Comparison of ENCODE assay signal across 22 cellular contexts in the genomic region with DNA sequence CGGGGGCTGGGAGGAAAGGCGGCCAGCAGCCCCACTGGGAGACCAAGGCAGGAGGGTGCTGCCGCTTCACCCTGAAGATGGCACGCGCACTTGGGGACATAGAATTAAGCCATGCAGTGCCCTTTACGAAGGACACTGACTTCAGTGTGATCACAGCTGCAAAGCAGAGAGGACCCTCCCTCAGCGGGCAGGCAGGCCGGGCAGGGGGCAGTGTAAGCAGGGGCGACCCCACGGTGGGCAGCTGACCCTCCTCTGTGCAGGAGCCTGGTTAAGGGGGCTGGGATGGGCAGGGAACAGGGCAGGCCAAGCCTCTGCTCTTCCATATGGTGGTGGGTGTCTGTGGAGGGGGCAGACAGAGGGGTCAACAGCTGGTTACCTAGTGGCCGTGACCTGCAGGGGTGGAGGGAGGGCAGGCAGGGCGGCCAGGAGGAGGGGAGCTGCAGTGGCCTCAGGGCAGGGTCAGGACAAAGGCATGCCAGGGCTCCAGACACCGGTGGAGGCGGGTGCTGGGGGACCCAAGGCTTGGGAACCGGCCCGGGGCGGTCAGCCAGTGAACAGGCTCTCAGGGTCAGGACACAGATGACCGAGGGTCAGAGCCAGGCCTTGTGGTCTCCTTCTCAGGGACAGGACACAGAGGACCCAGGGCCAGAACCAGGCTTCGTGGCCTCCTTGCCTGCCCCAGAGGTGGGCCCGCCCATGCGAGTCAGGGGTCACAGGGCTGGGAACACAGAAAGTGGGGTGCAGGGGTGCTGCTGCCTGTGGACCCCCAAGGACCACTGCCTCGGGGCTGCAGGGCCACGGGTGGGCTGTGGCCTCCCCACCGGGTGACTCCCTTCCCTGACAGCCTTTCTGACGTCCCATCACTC. TPM values are rescaled to one million over a fixed set of nuclear protein-coding genes. Genes with fewer than 3 reads are reported as not detected.
A peak's percentile ranks its signal among the peaks of the same experiment; 100 is the strongest.
DNase-seq lines count a peak whose midpoint lies in the region; ATAC-seq, FAIRE-seq and TF ChIP-seq lines count a peak whose summit lies in the region.
"Had no signal": no experiment of that assay in that cellular context is flagged by ENCODE, and none has a peak within 500 bp of the region (broad histone marks: within the 10 kb centered on the region; RNA-seq: fewer than 3 reads in every experiment).

No MANE protein-coding gene starts in this region.

- intact Hi-C loops in HepG2 (cut with micrococcal nuclease; ENCODE audit: unreplicated experiment), result loop anchor here (10.0 kb wide), 1 partner anchor 61 kb away; the partner anchor contains the start of gene IRF7

- WGBS in HepG2 (ENCODE audit: low lambda C conversion rate), result 35% methylated on average over 15 of the region's 25 CpGs

- in situ Hi-C loops in HepG2 (cut with HindIII; ENCODE audit: extremely low pct_ligation_motif_present, low pct_unique_long_range_greater_than_20kb), result loop anchor here (10.0 kb wide), 1 partner anchor 71 kb away; the partner anchor contains the start of genes CDHR5 and SCT

- no peak for TF ChIP-seq CTCF in HepG2 (CRISPR knock-in tag; IDR thresholded peaks at IDR 0.05)

- peak overlapping the region; percentile 86 for H3K4me2 ChIP-seq in HepG2 (ENCODE audit: low read depth, low read length)

- no peak for TF ChIP-seq RAD21 in HepG2 (CRISPR knock-in tag; IDR thresholded peaks at IDR 0.05)

- H3K36me3 Mint-ChIP-seq in activated T-cell treated with anti-CD3 and anti-CD28 coated beads, Interleukin-2, amount 50 U/mL, for 4 hours (ENCODE audit: insufficient read depth), result no peaks in the 10 kb centered on the region
- peaks cover 0 to 3% of the 10 kb centered on the region in 2 donors for H3K36me3 Mint-ChIP-seq in stimulated activated naive B cell treated with anti-CD40 and anti-IgM and Interleukin-4, amounts not matched to agents 10 μg/mL and 1 μg/mL and 100 μg/mL, for 72 hours
- no peaks in the 10 kb centered on the region for H3K36me3 Mint-ChIP-seq in stimulated activated memory B cell treated with anti-CD40 and anti-IgM and Interleukin-4, amounts not matched to agents 10 μg/mL and 1 μg/mL and 100 μg/mL, for 72 hours

- peaks cover 33% of the 10 kb centered on the region for H3K27me3 ChIP-seq in NT2/D1 (ENCODE audit: insufficient read depth, insufficient read length)
- peaks cover 11 to 27% of the 10 kb centered on the region in 2 experiments for H3K27me3 ChIP-seq in HepG2 (ENCODE audit: control insufficient read depth in 1 of 2, insufficient read depth in 2 of 2, low read length in 2 of 2)

- CTCF ChIA-PET in HepG2 (lab: Yijun Ruan, JAX; ENCODE audit: low intra/inter-chr PET ratio, low total read pairs), result no interaction called here

- H3K9me3 Mint-ChIP-seq in activated T-cell treated with anti-CD3 and anti-CD28 coated beads, Interleukin-2, amount 50 U/mL, for 4 hours, result no peaks in the 10 kb centered on the region
- no peaks in the 10 kb centered on the region for H3K9me3 Mint-ChIP-seq in stimulated activated naive B cell treated with anti-CD40 and anti-IgM and Interleukin-4, amounts not matched to agents 10 μg/mL and 1 μg/mL and 100 μg/mL, for 72 hours
- H3K9me3 Mint-ChIP-seq in stimulated activated memory B cell treated with anti-CD40 and anti-IgM and Interleukin-4, amounts not matched to agents 10 μg/mL and 1 μg/mL and 100 μg/mL, for 72 hours, result no peaks in the 10 kb centered on the region
- H3K9me3 Mint-ChIP-seq: HFFc6 had no signal

- no peak overlapping the region for H3K4me3 ChIP-seq in NT2/D1 (ENCODE audit: insufficient read length, low read depth)
- H3K4me3 ChIP-seq in HepG2 (replicated peaks in 1 of 3; ENCODE audit: insufficient read depth in 1 of 3, low read depth in 2 of 3, low read length in 3 of 3), result peak overlapping the region in 1 of 3 experiments; percentile 71; a peak in 1 of 6 replicates
- H3K4me3 ChIP-seq: SK-N-MC had no signal

- POLR2A ChIA-PET in HepG2 (lab: Yijun Ruan, JAX), result interaction anchor here (0.6 to 1.4 kb wide), 4 partner anchors 9 to 34 kb away, joined by 3 to 5 read pairs (median 4); partner anchors contain the start of gene HRAS

- no peak for TF ChIP-seq EP300 in HepG2 (IDR thresholded peaks at IDR 0.05; ENCODE audit: low read depth in 2 of 2, low read length in 2 of 2)
- TF ChIP-seq EP300 in HepG2 (CRISPR knock-in tag; IDR thresholded peaks at IDR 0.05; ENCODE audit: borderline replicate concordance), result no peak

- H3K9me3 ChIP-seq in NT2/D1 (ENCODE audit: insufficient read depth, low read length) (no peaks in the 10 kb centered on the region), HepG2 (ENCODE audit: low read length) (no peaks in the 10 kb centered on the region)

- TF ChIP-seq POLR2A in HepG2 (IDR thresholded peaks at IDR 0.05; ENCODE audit: insufficient read depth in 1 of 2, low read depth in 2 of 2, low read length in 2 of 2), result no peak

- H3K27ac ChIP-seq in HepG2 (ENCODE audit: extremely low read length, insufficient read depth, low read length), result no peak overlapping the region
- H3K27ac ChIP-seq: HL-60, KMS-11, SK-N-MC had no signal

- peak overlapping the region; percentile 37 for H3K27ac Mint-ChIP-seq in stimulated activated naive B cell treated with anti-CD40 and anti-IgM and Interleukin-4, amounts not matched to agents 10 μg/mL and 1 μg/mL and 100 μg/mL, for 72 hours
- no peak overlapping the region for H3K27ac Mint-ChIP-seq in stimulated activated memory B cell treated with anti-CD40 and anti-IgM and Interleukin-4, amounts not matched to agents 10 μg/mL and 1 μg/mL and 100 μg/mL, for 72 hours
- H3K27ac Mint-ChIP-seq: CD14-positive monocyte, HFFc6 had no signal

- no peaks in the 10 kb centered on the region for H3K79me2 ChIP-seq in HepG2 (ENCODE audit: insufficient read depth, low read length)

- peak overlapping the region; percentile 43 for H3K4me3 Mint-ChIP-seq in activated T-cell treated with anti-CD3 and anti-CD28 coated beads, Interleukin-2, amount 50 U/mL, for 4 hours
- H3K4me3 Mint-ChIP-seq in stimulated activated naive B cell treated with anti-CD40 and anti-IgM and Interleukin-4, amounts not matched to agents 10 μg/mL and 1 μg/mL and 100 μg/mL, for 72 hours, result no peak overlapping the region
- H3K4me3 Mint-ChIP-seq in stimulated activated memory B cell treated with anti-CD40 and anti-IgM and Interleukin-4, amounts not matched to agents 10 μg/mL and 1 μg/mL and 100 μg/mL, for 72 hours, result no peak overlapping the region
- H3K4me3 Mint-ChIP-seq: HFFc6 had no signal

- no TSS peak for BruUV-seq in HepG2 (replicated peaks; lab: Mats Ljungman, UMichigan)

- no peak for ATAC-seq in activated T-cell treated with anti-CD3 and anti-CD28 coated beads, Interleukin-2, amount 50 U/mL, for 4 hours
- peak; percentile 3 for ATAC-seq in HepG2
- no peak for ATAC-seq in stimulated activated naive B cell treated with anti-CD40 and anti-IgM and Interleukin-4, amounts not matched to agents 10 μg/mL and 1 μg/mL and 100 μg/mL, for 72 hours (replicated peaks)
- no peak for ATAC-seq in stimulated activated memory B cell treated with anti-CD40 and anti-IgM and Interleukin-4, amounts not matched to agents 10 μg/mL and 1 μg/mL and 100 μg/mL, for 72 hours
- no peak for ATAC-seq in HG03095 (IDR thresholded peaks at IDR 0.05; ENCODE audit: unreplicated experiment)

- no peak for DNase-seq in activated T-cell treated with anti-CD3 and anti-CD28 coated beads, Interleukin-2, amount 50 U/mL, for 4 hours
- no peak for DNase-seq in activated T-cell treated with anti-CD3 and anti-CD28 coated beads, Interleukin-2, amount 50 U/mL, for 48 hours
- DNase-seq in NT2/D1 (ENCODE audit: low read depth, low spot score), result no peak
- DNase-seq in HepG2 (ENCODE audit: low spot score), result no peak
- DNase-seq in stimulated activated naive B cell treated with anti-CD40 and anti-IgM and Interleukin-4, amounts not matched to agents 10 μg/mL and 1 μg/mL and 100 μg/mL, for 72 hours, result no peak
- no peak for DNase-seq in central memory CD4-positive, alpha-beta T cell
- DNase-seq: 8988T, EL, H7, HFFc6, NCI-H1105, NCI-H2029 treated with DMSO at 0.1 percent for 48 hours, NCI-H226, NCI-H510A treated with DMSO at 0.1 percent for 48 hours, NCI-H748 treated with DMSO at 0.1 percent for 48 hours, SHP77 treated with DMSO at 0.1 percent for 48 hours had no signal

- no peak for FAIRE-seq in HepG2 (lab: Jason Lieb, UNC)

- H3K4me1 ChIP-seq in NT2/D1 (ENCODE audit: insufficient read depth, insufficient read length), result peaks cover 26% of the 10 kb centered on the region
- H3K4me1 ChIP-seq in HepG2 (ENCODE audit: insufficient read depth, low read length), result peaks cover 70% of the 10 kb centered on the region

- H3K36me3 ChIP-seq in NT2/D1 (ENCODE audit: insufficient read depth, insufficient read length, low read length) (no peaks in the 10 kb centered on the region), HepG2 (replicated peaks in 1 of 2; ENCODE audit: control insufficient read depth in 1 of 2, insufficient read depth in 2 of 2, low read length in 2 of 2) (no peaks in the 10 kb centered on the region)

- H4K20me1 ChIP-seq in HepG2 (ENCODE audit: insufficient read depth, low read length), result no peaks in the 10 kb centered on the region

- H3K27me3 Mint-ChIP-seq in activated T-cell treated with anti-CD3 and anti-CD28 coated beads, Interleukin-2, amount 50 U/mL, for 4 hours (ENCODE audit: low read depth), result no peaks in the 10 kb centered on the region
- H3K27me3 Mint-ChIP-seq in stimulated activated naive B cell treated with anti-CD40 and anti-IgM and Interleukin-4, amounts not matched to agents 10 μg/mL and 1 μg/mL and 100 μg/mL, for 72 hours, result peaks cover 3 to 6% of the 10 kb centered on the region in 2 donors
- no peaks in the 10 kb centered on the region for H3K27me3 Mint-ChIP-seq in stimulated activated memory B cell treated with anti-CD40 and anti-IgM and Interleukin-4, amounts not matched to agents 10 μg/mL and 1 μg/mL and 100 μg/mL, for 72 hours

- H2AFZ ChIP-seq in HepG2 (ENCODE audit: low read length), result no peak overlapping the region

- H3K9ac ChIP-seq in NT2/D1 (ENCODE audit: insufficient read length, low read depth) (peak overlapping the region; percentile 61), HepG2 (ENCODE audit: insufficient read depth, low read depth, low read length) (no peak overlapping the region)
- H3K9ac ChIP-seq: KMS-11 had no signal

- no peaks in the 10 kb centered on the region for H3K4me1 Mint-ChIP-seq in activated T-cell treated with anti-CD3 and anti-CD28 coated beads, Interleukin-2, amount 50 U/mL, for 4 hours (ENCODE audit: low read depth)
- H3K4me1 Mint-ChIP-seq in stimulated activated naive B cell treated with anti-CD40 and anti-IgM and Interleukin-4, amounts not matched to agents 10 μg/mL and 1 μg/mL and 100 μg/mL, for 72 hours, result peaks cover 0 to 12% of the 10 kb centered on the region in 2 donors
- peaks cover 16% of the 10 kb centered on the region for H3K4me1 Mint-ChIP-seq in stimulated activated memory B cell treated with anti-CD40 and anti-IgM and Interleukin-4, amounts not matched to agents 10 μg/mL and 1 μg/mL and 100 μg/mL, for 72 hours

RNA-seq across cellular contexts. Expression of gene LMNTD2, which starts 7.2 kb away (rescaled TPM):
- 1 to 10 TPM in 2 of 3 donors, under 1 TPM in 1; 0.71 to 1.3 (median 1.1) TPM for total RNA-seq in activated T-cell treated with anti-CD3 and anti-CD28 coated beads, Interleukin-2, amount 50 U/mL, for 4 hours
- 0.25 and 1.1 TPM in 2 replicates for total RNA-seq in HepG2 (2016; rRNA removed; fragmentation: Illumina TruSeq; extraction: Trizol)
- total RNA-seq in HepG2 (2016; cell fraction: cytosol; rRNA removed; fragmentation: Illumina TruSeq; extraction: Trizol; ENCODE audit: low read depth), result 0.40 and 0.44 TPM in 2 replicates
- 0.45 and 1.1 TPM in 2 replicates for total RNA-seq in HepG2 (2016; cell fraction: insoluble cytoplasmic fraction; rRNA removed; fragmentation: Illumina TruSeq; extraction: Trizol)
- total RNA-seq in HepG2 (2016; cell fraction: membrane; rRNA removed; fragmentation: Illumina TruSeq; extraction: Trizol), result 0.79 and 1.3 TPM in 2 replicates
- total RNA-seq in HepG2 (2016; cell fraction: nucleus; rRNA removed; fragmentation: Illumina TruSeq; extraction: Trizol), result 1.3 and 1.7 TPM in 2 replicates
- 3.1 and 3.6 TPM in 2 replicates for polyA plus RNA-seq in HepG2 (2011; rRNA removed)
- 1.1 and 2.2 TPM in 2 replicates for polyA plus RNA-seq in HepG2 (2011; cell fraction: cytosol; rRNA removed)
- 50.0 and 60.4 TPM in 2 replicates for polyA plus RNA-seq in HepG2 (2011; cell fraction: nucleus; rRNA removed)
- 1.3 and 1.4 TPM in 2 replicates for polyA plus RNA-seq in HepG2 (2012)
- 0.53 and 0.78 TPM in 2 replicates for polyA plus RNA-seq in HepG2 (2016; cell fraction: cytosol; fragmentation: Illumina TruSeq; extraction: Trizol; ENCODE audit: low read depth)
- 0.42 and 0.68 TPM in 2 replicates for polyA plus RNA-seq in HepG2 (2016; cell fraction: insoluble cytoplasmic fraction; fragmentation: Illumina TruSeq; extraction: Trizol; ENCODE audit: low read depth)
- polyA plus RNA-seq in HepG2 (2016; cell fraction: membrane; fragmentation: Illumina TruSeq; extraction: Trizol; ENCODE audit: low read depth), result 0.96 and 1.2 TPM in 2 replicates
- polyA plus RNA-seq in HepG2 (2016; cell fraction: nucleus; fragmentation: Illumina TruSeq; extraction: Trizol; ENCODE audit: insufficient read depth, low read depth), result 3.7 and 5.0 TPM in 2 replicates
- polyA minus RNA-seq in HepG2 (2011; rRNA and poly(A)+ RNA removed; ENCODE audit: low replicate concordance), result 0.51 and 0.96 TPM in 2 replicates
- polyA minus RNA-seq in HepG2 (2011; cell fraction: cytosol; rRNA and poly(A)+ RNA removed), result 0.88 and 1.4 TPM in 2 replicates
- 2.6 and 3.1 TPM in 2 replicates for polyA minus RNA-seq in HepG2 (2011; cell fraction: nucleus; rRNA and poly(A)+ RNA removed)

RNA-seq across cellular contexts. Expression of gene RASSF7, which starts 7.5 kb away (rescaled TPM):
- total RNA-seq in activated T-cell treated with anti-CD3 and anti-CD28 coated beads, Interleukin-2, amount 50 U/mL, for 4 hours, result 10 to 100 TPM; 15.1 to 17.4 (median 16.1) TPM
- 13.1 and 20.2 TPM in 2 replicates for total RNA-seq in HepG2 (2016; rRNA removed; fragmentation: Illumina TruSeq; extraction: Trizol)
- 5.4 and 5.7 TPM in 2 replicates for total RNA-seq in HepG2 (2016; cell fraction: cytosol; rRNA removed; fragmentation: Illumina TruSeq; extraction: Trizol; ENCODE audit: low read depth)
- 13.3 and 19.7 TPM in 2 replicates for total RNA-seq in HepG2 (2016; cell fraction: insoluble cytoplasmic fraction; rRNA removed; fragmentation: Illumina TruSeq; extraction: Trizol)
- total RNA-seq in HepG2 (2016; cell fraction: membrane; rRNA removed; fragmentation: Illumina TruSeq; extraction: Trizol), result 10.8 and 11.9 TPM in 2 replicates
- total RNA-seq in HepG2 (2016; cell fraction: nucleus; rRNA removed; fragmentation: Illumina TruSeq; extraction: Trizol), result 16.7 and 17.2 TPM in 2 replicates
- polyA plus RNA-seq in HepG2 (2011; rRNA removed), result 28.6 and 36.4 TPM in 2 replicates
- 22.3 and 49.0 TPM in 2 replicates for polyA plus RNA-seq in HepG2 (2011; cell fraction: cytosol; rRNA removed)
- 139 and 165 TPM in 2 replicates for polyA plus RNA-seq in HepG2 (2011; cell fraction: nucleus; rRNA removed)
- polyA plus RNA-seq in HepG2 (2012), result 8.9 and 12.6 TPM in 2 replicates
- polyA plus RNA-seq in HepG2 (2016; cell fraction: cytosol; fragmentation: Illumina TruSeq; extraction: Trizol; ENCODE audit: low read depth), result 4.7 and 6.0 TPM in 2 replicates
- 12.3 and 15.9 TPM in 2 replicates for polyA plus RNA-seq in HepG2 (2016; cell fraction: insoluble cytoplasmic fraction; fragmentation: Illumina TruSeq; extraction: Trizol; ENCODE audit: low read depth)
- polyA plus RNA-seq in HepG2 (2016; cell fraction: membrane; fragmentation: Illumina TruSeq; extraction: Trizol; ENCODE audit: low read depth), result 5.9 and 7.2 TPM in 2 replicates
- polyA plus RNA-seq in HepG2 (2016; cell fraction: nucleus; fragmentation: Illumina TruSeq; extraction: Trizol; ENCODE audit: insufficient read depth, low read depth), result 32.6 and 40.7 TPM in 2 replicates
- polyA minus RNA-seq in HepG2 (2011; rRNA and poly(A)+ RNA removed; ENCODE audit: low replicate concordance), result 6.7 and 39.4 TPM in 2 replicates
- 10.4 and 10.9 TPM in 2 replicates for polyA minus RNA-seq in HepG2 (2011; cell fraction: cytosol; rRNA and poly(A)+ RNA removed)
- polyA minus RNA-seq in HepG2 (2011; cell fraction: nucleus; rRNA and poly(A)+ RNA removed), result 15.2 and 17.9 TPM in 2 replicates

RNA-seq across cellular contexts. Expression of gene LRRC56, which starts 16.0 kb away (rescaled TPM):
- total RNA-seq in activated T-cell treated with anti-CD3 and anti-CD28 coated beads, Interleukin-2, amount 50 U/mL, for 4 hours, result 1 to 10 TPM; 1.4 to 2.7 (median 1.7) TPM
- total RNA-seq in HepG2 (2016; rRNA removed; fragmentation: Illumina TruSeq; extraction: Trizol), result 0.08 and 0.11 TPM in 2 replicates
- total RNA-seq in HepG2 (2016; cell fraction: cytosol; rRNA removed; fragmentation: Illumina TruSeq; extraction: Trizol; ENCODE audit: low read depth), result 0.10 TPM in 1 of 2 replicates, not detected in the other
- 0.09 TPM in 2 replicates for total RNA-seq in HepG2 (2016; cell fraction: insoluble cytoplasmic fraction; rRNA removed; fragmentation: Illumina TruSeq; extraction: Trizol)
- total RNA-seq in HepG2 (2016; cell fraction: membrane; rRNA removed; fragmentation: Illumina TruSeq; extraction: Trizol), result 0.06 and 0.07 TPM in 2 replicates
- total RNA-seq in HepG2 (2016; cell fraction: nucleus; rRNA removed; fragmentation: Illumina TruSeq; extraction: Trizol), result not detected in 2 replicates
- 0.29 and 0.46 TPM in 2 replicates for polyA plus RNA-seq in HepG2 (2011; rRNA removed)
- 0.21 and 0.22 TPM in 2 replicates for polyA plus RNA-seq in HepG2 (2011; cell fraction: cytosol; rRNA removed)
- polyA plus RNA-seq in HepG2 (2011; cell fraction: nucleus; rRNA removed), result 3.4 and 3.8 TPM in 2 replicates
- 0.34 and 0.59 TPM in 2 replicates for polyA plus RNA-seq in HepG2 (2012)
- 0.05 TPM in 1 of 2 replicates, not detected in the other for polyA plus RNA-seq in HepG2 (2016; cell fraction: cytosol; fragmentation: Illumina TruSeq; extraction: Trizol; ENCODE audit: low read depth)
- 0.19 TPM in 1 of 2 replicates, not detected in the other for polyA plus RNA-seq in HepG2 (2016; cell fraction: insoluble cytoplasmic fraction; fragmentation: Illumina TruSeq; extraction: Trizol; ENCODE audit: low read depth)
- 0.10 TPM in 1 of 2 replicates, not detected in the other for polyA plus RNA-seq in HepG2 (2016; cell fraction: membrane; fragmentation: Illumina TruSeq; extraction: Trizol; ENCODE audit: low read depth)
- 0.37 and 0.44 TPM in 2 replicates for polyA plus RNA-seq in HepG2 (2016; cell fraction: nucleus; fragmentation: Illumina TruSeq; extraction: Trizol; ENCODE audit: insufficient read depth, low read depth)
- 0.20 and 0.56 TPM in 2 replicates for polyA minus RNA-seq in HepG2 (2011; rRNA and poly(A)+ RNA removed; ENCODE audit: low replicate concordance)
- polyA minus RNA-seq in HepG2 (2011; cell fraction: cytosol; rRNA and poly(A)+ RNA removed), result 0.30 TPM in 1 of 2 replicates, not detected in the other
- 0.37 and 0.64 TPM in 2 replicates for polyA minus RNA-seq in HepG2 (2011; cell fraction: nucleus; rRNA and poly(A)+ RNA removed)

RNA-seq across cellular contexts. Expression of gene HRAS, which starts 17.9 kb away (rescaled TPM):
- 100 to 1,000 TPM in 1 of 3 donors, 10 to 100 TPM in 2; 92.2 to 108 (median 95.0) TPM for total RNA-seq in activated T-cell treated with anti-CD3 and anti-CD28 coated beads, Interleukin-2, amount 50 U/mL, for 4 hours
- 47.5 and 50.0 TPM in 2 replicates for total RNA-seq in HepG2 (2016; rRNA removed; fragmentation: Illumina TruSeq; extraction: Trizol)
- 97.1 and 126 TPM in 2 replicates for total RNA-seq in HepG2 (2016; cell fraction: cytosol; rRNA removed; fragmentation: Illumina TruSeq; extraction: Trizol; ENCODE audit: low read depth)
- total RNA-seq in HepG2 (2016; cell fraction: insoluble cytoplasmic fraction; rRNA removed; fragmentation: Illumina TruSeq; extraction: Trizol), result 35.7 and 53.4 TPM in 2 replicates
- 106 and 128 TPM in 2 replicates for total RNA-seq in HepG2 (2016; cell fraction: membrane; rRNA removed; fragmentation: Illumina TruSeq; extraction: Trizol)
- 23.1 and 23.7 TPM in 2 replicates for total RNA-seq in HepG2 (2016; cell fraction: nucleus; rRNA removed; fragmentation: Illumina TruSeq; extraction: Trizol)
- polyA plus RNA-seq in HepG2 (2011; rRNA removed), result 32.9 TPM in 2 replicates
- polyA plus RNA-seq in HepG2 (2011; cell fraction: cytosol; rRNA removed), result 29.5 and 42.1 TPM in 2 replicates
- polyA plus RNA-seq in HepG2 (2011; cell fraction: nucleus; rRNA removed), result 62.4 and 65.1 TPM in 2 replicates
- 15.4 and 32.7 TPM in 2 replicates for polyA plus RNA-seq in HepG2 (2012)
- polyA plus RNA-seq in HepG2 (2016; cell fraction: cytosol; fragmentation: Illumina TruSeq; extraction: Trizol; ENCODE audit: low read depth), result 120 and 151 TPM in 2 replicates
- polyA plus RNA-seq in HepG2 (2016; cell fraction: insoluble cytoplasmic fraction; fragmentation: Illumina TruSeq; extraction: Trizol; ENCODE audit: low read depth), result 33.8 and 38.7 TPM in 2 replicates
- polyA plus RNA-seq in HepG2 (2016; cell fraction: membrane; fragmentation: Illumina TruSeq; extraction: Trizol; ENCODE audit: low read depth), result 96.2 and 121 TPM in 2 replicates
- 47.3 and 47.4 TPM in 2 replicates for polyA plus RNA-seq in HepG2 (2016; cell fraction: nucleus; fragmentation: Illumina TruSeq; extraction: Trizol; ENCODE audit: insufficient read depth, low read depth)
- polyA minus RNA-seq in HepG2 (2011; rRNA and poly(A)+ RNA removed; ENCODE audit: low replicate concordance), result 29.8 and 71.6 TPM in 2 replicates
- polyA minus RNA-seq in HepG2 (2011; cell fraction: cytosol; rRNA and poly(A)+ RNA removed), result 8.5 and 9.0 TPM in 2 replicates
- polyA minus RNA-seq in HepG2 (2011; cell fraction: nucleus; rRNA and poly(A)+ RNA removed), result 5.8 and 11.4 TPM in 2 replicates

RNA-seq across cellular contexts. Expression of gene PHRF1, which starts 23.0 kb away (rescaled TPM):
- 10 to 100 TPM; 57.7 to 59.2 (median 57.7) TPM for total RNA-seq in activated T-cell treated with anti-CD3 and anti-CD28 coated beads, Interleukin-2, amount 50 U/mL, for 4 hours
- 13.7 and 16.7 TPM in 2 replicates for total RNA-seq in HepG2 (2016; rRNA removed; fragmentation: Illumina TruSeq; extraction: Trizol)
- 7.4 and 7.9 TPM in 2 replicates for total RNA-seq in HepG2 (2016; cell fraction: cytosol; rRNA removed; fragmentation: Illumina TruSeq; extraction: Trizol; ENCODE audit: low read depth)
- 10.7 and 17.0 TPM in 2 replicates for total RNA-seq in HepG2 (2016; cell fraction: insoluble cytoplasmic fraction; rRNA removed; fragmentation: Illumina TruSeq; extraction: Trizol)
- 5.1 and 6.1 TPM in 2 replicates for total RNA-seq in HepG2 (2016; cell fraction: membrane; rRNA removed; fragmentation: Illumina TruSeq; extraction: Trizol)
- total RNA-seq in HepG2 (2016; cell fraction: nucleus; rRNA removed; fragmentation: Illumina TruSeq; extraction: Trizol), result 10.8 and 14.2 TPM in 2 replicates
- 8.2 and 11.2 TPM in 2 replicates for polyA plus RNA-seq in HepG2 (2011; rRNA removed)
- 4.8 and 7.0 TPM in 2 replicates for polyA plus RNA-seq in HepG2 (2011; cell fraction: cytosol; rRNA removed)
- 30.1 and 30.7 TPM in 2 replicates for polyA plus RNA-seq in HepG2 (2011; cell fraction: nucleus; rRNA removed)
- 7.4 and 8.1 TPM in 2 replicates for polyA plus RNA-seq in HepG2 (2012)
- polyA plus RNA-seq in HepG2 (2016; cell fraction: cytosol; fragmentation: Illumina TruSeq; extraction: Trizol; ENCODE audit: low read depth), result 1.6 and 1.8 TPM in 2 replicates
- polyA plus RNA-seq in HepG2 (2016; cell fraction: insoluble cytoplasmic fraction; fragmentation: Illumina TruSeq; extraction: Trizol; ENCODE audit: low read depth), result 10.7 and 13.7 TPM in 2 replicates
- 2.1 and 2.5 TPM in 2 replicates for polyA plus RNA-seq in HepG2 (2016; cell fraction: membrane; fragmentation: Illumina TruSeq; extraction: Trizol; ENCODE audit: low read depth)
- polyA plus RNA-seq in HepG2 (2016; cell fraction: nucleus; fragmentation: Illumina TruSeq; extraction: Trizol; ENCODE audit: insufficient read depth, low read depth), result 25.7 and 27.7 TPM in 2 replicates
- polyA minus RNA-seq in HepG2 (2011; rRNA and poly(A)+ RNA removed; ENCODE audit: low replicate concordance), result 13.6 and 18.7 TPM in 2 replicates
- 7.8 and 7.9 TPM in 2 replicates for polyA minus RNA-seq in HepG2 (2011; cell fraction: cytosol; rRNA and poly(A)+ RNA removed)
- 17.4 and 19.9 TPM in 2 replicates for polyA minus RNA-seq in HepG2 (2011; cell fraction: nucleus; rRNA and poly(A)+ RNA removed)
